Comparison of ENCODE assay signal across 9 cellular contexts in the genomic region with DNA sequence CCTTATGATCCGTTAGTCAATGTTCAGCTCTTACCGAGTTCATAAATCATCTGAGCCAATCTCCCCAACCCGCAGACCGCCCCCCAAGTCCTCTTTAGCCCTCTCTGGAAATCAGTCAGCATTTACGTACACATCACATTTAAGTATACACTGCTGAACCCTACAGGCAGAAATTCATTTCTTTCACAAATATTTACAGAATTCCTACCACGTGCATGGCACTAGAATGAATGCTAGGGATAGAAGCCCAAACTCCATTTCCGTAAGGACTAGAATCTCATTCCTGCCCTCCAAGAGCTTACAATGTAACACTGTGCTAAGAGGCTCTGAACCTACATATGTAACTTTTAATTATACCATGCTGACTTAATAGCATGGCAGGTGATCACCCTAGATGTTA. TPM values are rescaled to one million over a fixed set of nuclear protein-coding genes. Genes with fewer than 3 reads are reported as not detected.
DNase-seq lines count a peak whose midpoint lies in the region; ATAC-seq, FAIRE-seq and TF ChIP-seq lines count a peak whose summit lies in the region.
"Had no signal": no experiment of that assay in that cellular context is flagged by ENCODE, and none has a peak within 500 bp of the region (broad histone marks: within the 10 kb centered on the region; RNA-seq: fewer than 3 reads in every experiment).

No MANE protein-coding gene starts in this region.

- peak overlapping the region in 1 of 2 experiments; percentile 92; a peak in 1 of 4 replicates for H3K27ac ChIP-seq in SK-N-SH (ENCODE audit: low read depth in 2 of 2, low read length in 1 of 2)
- H3K27ac ChIP-seq in small intestine (ENCODE audit: low read depth in 1 of 2, low read length in 1 of 2) = no peak overlapping the region

- peaks cover 40% of the 10 kb centered on the region for H3K4me1 Mint-ChIP-seq in T-helper 17 cell
- peaks cover 43% of the 10 kb centered on the region for H3K4me1 Mint-ChIP-seq in stimulated activated memory B cell treated with anti-CD40 and anti-IgM and Interleukin-4, amounts not matched to agents 10 μg/mL and 1 μg/mL and 100 μg/mL, for 72 hours

- TF ChIP-seq CTCF in SK-N-SH (IDR thresholded peaks at IDR 0.05) = peak; percentile 27; the same call in 1 of the 2 replicates
- TF ChIP-seq CTCF in foreskin fibroblast (IDR thresholded peaks at IDR 0.05; ENCODE audit: low read depth, low read length) = no peak

- H3K36me3 Mint-ChIP-seq in T-helper 17 cell (ENCODE audit: low read depth) = no peaks in the 10 kb centered on the region
- no peaks in the 10 kb centered on the region for H3K36me3 Mint-ChIP-seq in stimulated activated memory B cell treated with anti-CD40 and anti-IgM and Interleukin-4, amounts not matched to agents 10 μg/mL and 1 μg/mL and 100 μg/mL, for 72 hours

- peaks cover 19 to 21% of the 10 kb centered on the region in 2 experiments for H3K4me1 ChIP-seq in SK-N-SH (ENCODE audit: control insufficient read depth in 1 of 2, insufficient read depth in 2 of 2, low read depth in 1 of 2, low read length in 1 of 2)
- H3K4me1 ChIP-seq in small intestine (ENCODE audit: control insufficient read depth in 2 of 2, insufficient read depth in 1 of 2, low read depth in 1 of 2, low read length in 1 of 2) = peaks cover 0 to 6% of the 10 kb centered on the region in 2 donors

- ATAC-seq in SK-N-SH treated with all-trans-retinoic acid at 6 μM for 48 hours (no peak), T-helper 17 cell (no peak), GM18870 (IDR thresholded peaks at IDR 0.05; ENCODE audit: unreplicated experiment) (no peak)
- no peak for ATAC-seq in stimulated activated memory B cell treated with anti-CD40 and anti-IgM and Interleukin-4, amounts not matched to agents 10 μg/mL and 1 μg/mL and 100 μg/mL, for 72 hours

- peaks cover 36% of the 10 kb centered on the region for H4K20me1 ChIP-seq in SK-N-SH (ENCODE audit: insufficient read depth)

- 16% methylated on average over 7 of the region's 7 CpGs for WGBS in SK-N-SH (ENCODE audit: low lambda C conversion rate)
- 11 to 30% (median 23%) methylated on average over 7 of the region's 7 CpGs for WGBS in small intestine, 3 donors

- no peak for FAIRE-seq in small intestine (lab: Jason Lieb, UNC)

- peak overlapping the region; percentile 92 to 97 for H3K4me3 ChIP-seq in SK-N-SH (ENCODE audit: low read depth in 2 of 2, low read length in 1 of 2)
- peak overlapping the region; percentile 81 to 88 for H3K4me3 ChIP-seq in foreskin fibroblast (ENCODE audit: low read depth in 1 of 2, low read length in 2 of 2)
- peak overlapping the region in 1 of 2 donors; percentile 72 for H3K4me3 ChIP-seq in small intestine (ENCODE audit: low read depth in 1 of 2, low read length in 2 of 2)

- peaks cover 13 to 20% of the 10 kb centered on the region in 2 experiments for H3K36me3 ChIP-seq in SK-N-SH (replicated peaks in 1 of 2; ENCODE audit: control insufficient read depth in 1 of 2, insufficient read depth in 2 of 2, low read length in 1 of 2)
- peaks cover 0 to 4% of the 10 kb centered on the region in 2 donors for H3K36me3 ChIP-seq in small intestine (ENCODE audit: control insufficient read depth in 2 of 2, insufficient read depth in 2 of 2, low read length in 2 of 2)

- TF ChIP-seq EP300 in SK-N-SH (IDR thresholded peaks at IDR 0.05; ENCODE audit: borderline replicate concordance in 1 of 2, low read depth in 1 of 2, low read length in 1 of 2) = no peak

- peak overlapping the region; percentile 97; the same call in 1 of the 2 replicates for H3K9ac ChIP-seq in SK-N-SH

- POLR2A ChIA-PET in SK-N-SH (lab: Yijun Ruan, JAX) = no interaction called here

- H3F3A ChIP-seq in SK-N-SH (replicated peaks; ENCODE audit: insufficient read depth) = peaks cover 23% of the 10 kb centered on the region

- H3K9me3 ChIP-seq in SK-N-SH (no peaks in the 10 kb centered on the region), T-helper 17 cell (ENCODE audit: control insufficient read depth, low read length, poor library complexity, severe bottlenecking) (no peaks in the 10 kb centered on the region), small intestine (ENCODE audit: control insufficient read depth, low read depth) (no peaks in the 10 kb centered on the region)

- no peak overlapping the region for H2AFZ ChIP-seq in SK-N-SH (ENCODE audit: low read depth)

- no peaks in the 10 kb centered on the region for H3K9me2 ChIP-seq in SK-N-SH

- no peak for TF ChIP-seq RAD21 in SK-N-SH (IDR thresholded peaks at IDR 0.05; ENCODE audit: low read length)

- peaks cover 69% of the 10 kb centered on the region for H3K79me2 ChIP-seq in SK-N-SH (ENCODE audit: insufficient read depth)

- CTCF ChIA-PET in SK-N-SH (lab: Yijun Ruan, JAX) = interaction anchor here (0.8 to 3.8 kb wide), 8 partner anchors 10 to 458 kb away, joined by 3 to 22 read pairs (median 4); a partner anchor contains a TSS

- no peaks in the 10 kb centered on the region for H3K27me3 Mint-ChIP-seq in T-helper 17 cell
- no peaks in the 10 kb centered on the region for H3K27me3 Mint-ChIP-seq in stimulated activated memory B cell treated with anti-CD40 and anti-IgM and Interleukin-4, amounts not matched to agents 10 μg/mL and 1 μg/mL and 100 μg/mL, for 72 hours

- H3K27ac Mint-ChIP-seq in T-helper 17 cell = peak overlapping the region; percentile 99
- H3K27ac Mint-ChIP-seq in stimulated activated memory B cell treated with anti-CD40 and anti-IgM and Interleukin-4, amounts not matched to agents 10 μg/mL and 1 μg/mL and 100 μg/mL, for 72 hours = peak overlapping the region; percentile 93

- H3K4me2 ChIP-seq in SK-N-SH = peak overlapping the region; percentile 94

- H3K27me3 ChIP-seq in SK-N-SH (ENCODE audit: insufficient read depth) (no peaks in the 10 kb centered on the region), small intestine (ENCODE audit: control insufficient read depth in 2 of 2, insufficient read depth in 2 of 2, low read length in 2 of 2) (no peaks in the 10 kb centered on the region)

- H3K9me3 Mint-ChIP-seq in stimulated activated memory B cell treated with anti-CD40 and anti-IgM and Interleukin-4, amounts not matched to agents 10 μg/mL and 1 μg/mL and 100 μg/mL, for 72 hours = no peaks in the 10 kb centered on the region

- peak overlapping the region; percentile 97 for H3K4me3 Mint-ChIP-seq in T-helper 17 cell
- H3K4me3 Mint-ChIP-seq in stimulated activated memory B cell treated with anti-CD40 and anti-IgM and Interleukin-4, amounts not matched to agents 10 μg/mL and 1 μg/mL and 100 μg/mL, for 72 hours = peak overlapping the region; percentile 94

- no peak for DNase-seq in SK-N-SH
- DNase-seq in T-helper 17 cell = no peak
- no peak for DNase-seq in foreskin fibroblast
- no peak for DNase-seq in small intestine
- no peak for DNase-seq in middle frontal gyrus (ENCODE audit: extremely low spot score, low spot score)
- DNase-seq: NCI-H1092 had no signal

TF ChIP-seq in SK-N-SH, 30 proteins besides CTCF, POLR2A, EP300 and RAD21:
- TF ChIP-seq NRF1 (IDR thresholded peaks at IDR 0.05; ENCODE audit: low read depth, low read length) (no peak), SMC3 (IDR thresholded peaks at IDR 0.05; ENCODE audit: low read depth, low read length) (no peak), YY1 (IDR thresholded peaks at IDR 0.05; ENCODE audit: low read depth) (no peak)
- TF ChIP-seq, protein P1, sequence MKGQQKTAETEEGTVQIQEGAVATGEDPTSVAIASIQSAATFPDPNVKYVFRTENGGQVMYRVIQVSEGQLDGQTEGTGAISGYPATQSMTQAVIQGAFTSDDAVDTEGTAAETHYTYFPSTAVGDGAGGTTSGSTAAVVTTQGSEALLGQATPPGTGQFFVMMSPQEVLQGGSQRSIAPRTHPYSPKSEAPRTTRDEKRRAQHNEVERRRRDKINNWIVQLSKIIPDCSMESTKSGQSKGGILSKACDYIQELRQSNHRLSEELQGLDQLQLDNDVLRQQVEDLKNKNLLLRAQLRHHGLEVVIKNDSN (IDR thresholded peaks at IDR 0.05; ENCODE audit: borderline replicate concordance, low read depth) = no peak
- TF ChIP-seq, protein P2, sequence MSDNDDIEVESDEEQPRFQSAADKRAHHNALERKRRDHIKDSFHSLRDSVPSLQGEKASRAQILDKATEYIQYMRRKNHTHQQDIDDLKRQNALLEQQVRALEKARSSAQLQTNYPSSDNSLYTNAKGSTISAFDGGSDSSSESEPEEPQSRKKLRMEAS (IDR thresholded peaks at IDR 0.05; ENCODE audit: low read depth) = no peak
TF ChIP-seq in SK-N-SH: peak in this region for 0.

TF ChIP-seq in SK-N-SH treated with all-trans-retinoic acid at 6 μM for 48 hours, 23 proteins besides CTCF, POLR2A, EP300 and RAD21 (continues in another document):
- TF ChIP-seq, protein P3, sequence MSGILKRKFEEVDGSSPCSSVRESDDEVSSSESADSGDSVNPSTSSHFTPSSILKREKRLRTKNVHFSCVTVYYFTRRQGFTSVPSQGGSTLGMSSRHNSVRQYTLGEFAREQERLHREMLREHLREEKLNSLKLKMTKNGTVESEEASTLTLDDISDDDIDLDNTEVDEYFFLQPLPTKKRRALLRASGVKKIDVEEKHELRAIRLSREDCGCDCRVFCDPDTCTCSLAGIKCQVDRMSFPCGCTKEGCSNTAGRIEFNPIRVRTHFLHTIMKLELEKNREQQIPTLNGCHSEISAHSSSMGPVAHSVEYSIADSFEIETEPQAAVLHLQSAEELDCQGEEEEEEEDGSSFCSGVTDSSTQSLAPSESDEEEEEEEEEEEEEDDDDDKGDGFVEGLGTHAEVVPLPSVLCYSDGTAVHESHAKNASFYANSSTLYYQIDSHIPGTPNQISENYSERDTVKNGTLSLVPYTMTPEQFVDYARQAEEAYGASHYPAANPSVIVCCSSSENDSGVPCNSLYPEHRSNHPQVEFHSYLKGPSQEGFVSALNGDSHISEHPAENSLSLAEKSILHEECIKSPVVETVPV (CRISPR knock-in tag; IDR thresholded peaks at IDR 0.05) = no peak
- TF ChIP-seq TOX (CRISPR knock-in tag; IDR thresholded peaks at IDR 0.05; ENCODE audit: borderline replicate concordance) = no peak

RNA-seq across cellular contexts. Expression of a gene that starts 1.8 kb away (rescaled TPM):
- polyA plus RNA-seq in SK-N-SH (2012; rRNA removed) = 22.3 and 31.0 TPM in 2 replicates
- polyA plus RNA-seq in SK-N-SH (2012; cell fraction: cytosol; rRNA removed) = 21.3 and 25.1 TPM in 2 replicates
- polyA plus RNA-seq in SK-N-SH (2012; cell fraction: nucleus; rRNA removed) = 44.4 and 73.2 TPM in 2 replicates
- 100 to 1,000 TPM in 1 of 2 donors, 10 to 100 TPM in 1; 88.5 to 103 TPM for total RNA-seq in T-helper 17 cell
- polyA plus RNA-seq in small intestine = 10 to 100 TPM; 24.0 to 57.8 (median 54.6) TPM

RNA-seq across cellular contexts. Expression of a gene that starts 21.8 kb away (rescaled TPM):
- polyA plus RNA-seq in SK-N-SH (2012; rRNA removed) = 0.67 and 0.75 TPM in 2 replicates
- 0.44 and 0.58 TPM in 2 replicates for polyA plus RNA-seq in SK-N-SH (2012; cell fraction: cytosol; rRNA removed)
- polyA plus RNA-seq in SK-N-SH (2012; cell fraction: nucleus; rRNA removed) = 0.66 and 0.74 TPM in 2 replicates
- total RNA-seq in T-helper 17 cell = not detected
- polyA plus RNA-seq in small intestine = 1 to 10 TPM in 1 of 3 donors, under 1 TPM in 2; 0.22 to 3.6 (median 0.81) TPM

RNA-seq across cellular contexts. Expression of a gene that starts 38.3 kb away (rescaled TPM):
- 0.30 and 0.55 TPM in 2 replicates for polyA plus RNA-seq in SK-N-SH (2012; rRNA removed)
- 0.28 and 1.2 TPM in 2 replicates for polyA plus RNA-seq in SK-N-SH (2012; cell fraction: cytosol; rRNA removed)
- polyA plus RNA-seq in SK-N-SH (2012; cell fraction: nucleus; rRNA removed) = 0.34 and 0.70 TPM in 2 replicates
- not detected for total RNA-seq in T-helper 17 cell
- 1 to 10 TPM in 1 of 3 donors, under 1 TPM in 1, not detected in 1; 0.54 to 1.1 TPM for polyA plus RNA-seq in small intestine
